ENCODE assay signal across 21 cellular contexts in the genomic region with DNA sequence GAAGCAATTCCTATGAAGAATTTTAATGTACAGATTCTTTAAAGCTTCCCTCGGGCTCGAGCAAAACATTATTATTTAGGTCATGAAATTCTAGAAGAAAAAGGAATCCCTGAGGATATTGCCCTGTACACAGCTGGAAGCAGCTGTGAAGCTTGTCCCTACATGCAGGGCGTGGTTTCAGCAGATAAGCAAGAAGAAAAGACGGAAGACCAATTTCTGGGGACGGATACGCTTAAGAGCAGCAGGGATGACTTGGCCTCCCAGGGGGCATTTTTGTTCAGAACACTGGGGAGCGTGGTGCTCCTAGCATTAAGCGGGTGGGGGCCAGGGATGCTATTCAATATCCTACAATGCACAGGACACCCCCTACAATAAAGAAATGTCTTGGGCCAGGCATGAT. TPM values are rescaled to one million over a fixed set of nuclear protein-coding genes. Genes with fewer than 3 reads are reported as not detected.
DNase-seq lines count a peak whose midpoint lies in the region; ATAC-seq and TF ChIP-seq lines count a peak whose summit lies in the region.
"Had no signal": no experiment of that assay in that cellular context is flagged by ENCODE, and none has a peak within 500 bp of the region (broad histone marks: within the 10 kb centered on the region; RNA-seq: fewer than 3 reads in every experiment).

No MANE protein-coding gene starts in this region.

- no peak overlapping the region for H3K9ac ChIP-seq in BLaER1

- H3K4me1 ChIP-seq in BLaER1 (peaks cover 44% of the 10 kb centered on the region), neutrophil (ENCODE audit: control insufficient read depth in 1 of 2, insufficient read depth in 1 of 2, low read depth in 1 of 2, low read length in 1 of 2) (peaks cover 32 to 58% of the 10 kb centered on the region in 2 experiments)

- H3K4me2 ChIP-seq in BLaER1: peak overlapping the region; percentile 53

- peaks cover 71% of the 10 kb centered on the region for H3K36me3 ChIP-seq in BLaER1
- peaks cover 100% of the 10 kb centered on the region for H3K36me3 ChIP-seq in neutrophil

- intact Hi-C loops in left cardiac atrium (cut with DNase I): no loop called here

- ATAC-seq in left cardiac atrium: peak in 1 of 2 donors; percentile 65
- ATAC-seq in GM19035 (IDR thresholded peaks at IDR 0.05; ENCODE audit: unreplicated experiment): no peak
- no peak for ATAC-seq in GM19452 (IDR thresholded peaks at IDR 0.05; ENCODE audit: unreplicated experiment)
- ATAC-seq: effector memory CD8-positive, alpha-beta T cell; SK-N-SH treated with all-trans-retinoic acid at 6 μM for 48 hours had no signal

- H3K27ac ChIP-seq in BLaER1 (no peak overlapping the region), neutrophil (peak overlapping the region; percentile 76)

- peaks cover 20% of the 10 kb centered on the region for H3K9me3 ChIP-seq in BLaER1
- H3K9me3 ChIP-seq in neutrophil: peaks cover 6% of the 10 kb centered on the region

- H3K27me3 ChIP-seq in BLaER1 (0 out of 2 replicates have a peak, but pooled peaks cover 5% of the 10 kb centered on the region), neutrophil (no peaks in the 10 kb centered on the region)
- H3K27me3 ChIP-seq: esophagus muscularis mucosa had no signal

- H3K4me3 ChIP-seq in BLaER1 (no peak overlapping the region), neutrophil (ENCODE audit: low read depth in 1 of 2, low read length in 1 of 2) (peak overlapping the region in 1 of 2 experiments; percentile 31)
- H3K4me3 ChIP-seq: esophagus muscularis mucosa had no signal

- no peaks in the 10 kb centered on the region for H4K20me1 ChIP-seq in BLaER1

- peak; percentile 62 for DNase-seq in NCI-H146 (lab: John Stamatoyannopoulos, UW)
- peak; percentile 32 for DNase-seq in left cardiac atrium
- DNase-seq in NCI-H1048 (lab: John Stamatoyannopoulos, UW): no peak
- DNase-seq in activated gamma-delta T cell (lab: John Stamatoyannopoulos, UW): no peak
- DNase-seq: activated CD4-positive, alpha-beta memory T cell treated with anti-CD3 and anti-CD28 coated beads for 36 hours; activated CD4-positive, CD25-positive, alpha-beta regulatory T cell; activated naive CD4-positive, alpha-beta T cell; cerebellar nuclear complex; DMS79; effector memory CD8-positive, alpha-beta T cell; H7; KG1; midbrain; NCI-H2081 treated with DMSO at 0.1 percent for 48 hours; T1000 had no signal

- TF ChIP-seq CTCF in neutrophil (IDR thresholded peaks at IDR 0.05): no peak

RNA-seq across cellular contexts. Expression of gene LITAF, which starts 34.3 kb away (rescaled TPM):
- total RNA-seq in left cardiac atrium: 10 to 100 TPM; 76.3 to 86.0 TPM

Comparison
In these comparisons a context has a peak if more than half of its experiments do, and no peak if none do; other contexts are left out.
1. DNase-seq: peak in NCI-H146 (single experiment) and left cardiac atrium (single experiment); none in NCI-H1048 (single experiment) and activated gamma-delta T cell (single experiment).